Comparison of ENCODE assay signal across 6 cellular contexts in genomic region chr9:35659340-35659739, GRCh38. TPM values are rescaled to one million over a fixed set of nuclear protein-coding genes. Genes with fewer than 3 reads are reported as not detected.
DNase-seq lines count a peak whose midpoint lies in the region; ATAC-seq and TF ChIP-seq lines count a peak whose summit lies in the region.

No MANE protein-coding gene starts in this region.

- no peak for TF ChIP-seq CTCF in GM06990 (IDR thresholded peaks at IDR 0.05; ENCODE audit: insufficient read depth, low read length, poor library complexity, severe bottlenecking)

- no peak for ATAC-seq in GM18520 (IDR thresholded peaks at IDR 0.05; ENCODE audit: unreplicated experiment)

- H3K4me3 ChIP-seq in GM06990 (replicated peaks; ENCODE audit: low read depth, low read length) (peak overlapping the region; percentile 96), mucosa of stomach (ENCODE audit: low read length) (peak overlapping the region; percentile 60), mesendoderm (ENCODE audit: low read length) (no peak overlapping the region)

- H2BK15ac ChIP-seq in mesendoderm (replicated peaks; ENCODE audit: low read depth) = no peak overlapping the region

- no peak overlapping the region for H3K23ac ChIP-seq in mesendoderm (ENCODE audit: low read length)

- H3K27ac ChIP-seq in mesendoderm (ENCODE audit: low read depth, low read length) = no peak overlapping the region

- no peaks in the 10 kb centered on the region for H3K27me3 ChIP-seq in GM06990 (replicated peaks; ENCODE audit: control insufficient read depth, insufficient read depth, low read length)
- H3K27me3 ChIP-seq in mucosa of stomach (ENCODE audit: control insufficient read depth, insufficient read depth, low read length) = no peaks in the 10 kb centered on the region
- H3K27me3 ChIP-seq in mesendoderm (ENCODE audit: insufficient read depth, low read length, poor library complexity) = no peaks in the 10 kb centered on the region

- no peak overlapping the region for H3K56ac ChIP-seq in mesendoderm (ENCODE audit: low read length)

- intact Hi-C loops in activated T-helper 2 cell treated with anti-CD3 and anti-CD28 coated beads, Interferon-gamma antibody, Interleukin-2, Interleukin-4, amounts not matched to agents 10 μg/mL and 5 μg/mL and 100 μg/mL, durations not matched to agents 14 hours and 24 hours and 36 hours (cut with micrococcal nuclease) = no loop called here

- peaks cover 10% of the 10 kb centered on the region for H3K79me1 ChIP-seq in mesendoderm (ENCODE audit: low read length)

- H3K79me2 ChIP-seq in mesendoderm (ENCODE audit: control insufficient read depth, insufficient read depth, low read length) = no peaks in the 10 kb centered on the region

- no peak overlapping the region for H2BK120ac ChIP-seq in mesendoderm (ENCODE audit: low read depth, low read length)

- H4K5ac ChIP-seq in mesendoderm (ENCODE audit: low read length) = no peak overlapping the region

- peak overlapping the region; percentile 85 for H3K4me3 Mint-ChIP-seq in activated T-helper 2 cell treated with anti-CD3 and anti-CD28 coated beads, Interferon-gamma antibody, Interleukin-2, Interleukin-4, amounts not matched to agents 10 μg/mL and 5 μg/mL and 100 μg/mL, durations not matched to agents 14 hours and 24 hours and 36 hours (ENCODE audit: low read depth)

- H3K9me3 Mint-ChIP-seq in activated T-helper 2 cell treated with anti-CD3 and anti-CD28 coated beads, Interferon-gamma antibody, Interleukin-2, Interleukin-4, amounts not matched to agents 10 μg/mL and 5 μg/mL and 100 μg/mL, durations not matched to agents 14 hours and 24 hours and 36 hours = no peaks in the 10 kb centered on the region

- H3K4me2 ChIP-seq in mesendoderm (ENCODE audit: low read length) = no peak overlapping the region

- peaks cover 38% of the 10 kb centered on the region for H3K36me3 Mint-ChIP-seq in activated T-helper 2 cell treated with anti-CD3 and anti-CD28 coated beads, Interferon-gamma antibody, Interleukin-2, Interleukin-4, amounts not matched to agents 10 μg/mL and 5 μg/mL and 100 μg/mL, durations not matched to agents 14 hours and 24 hours and 36 hours (ENCODE audit: low read depth)

- H3K4ac ChIP-seq in mesendoderm (ENCODE audit: low read depth, low read length) = no peak overlapping the region

- peaks cover 44% of the 10 kb centered on the region for H3K4me1 ChIP-seq in mucosa of stomach (ENCODE audit: control insufficient read depth, insufficient read depth, low read length)
- peaks cover 4% of the 10 kb centered on the region for H3K4me1 ChIP-seq in mesendoderm (ENCODE audit: control insufficient read depth, low read depth, low read length)

- H3K4me1 Mint-ChIP-seq in activated T-helper 2 cell treated with anti-CD3 and anti-CD28 coated beads, Interferon-gamma antibody, Interleukin-2, Interleukin-4, amounts not matched to agents 10 μg/mL and 5 μg/mL and 100 μg/mL, durations not matched to agents 14 hours and 24 hours and 36 hours (ENCODE audit: low read depth) = peaks cover 67% of the 10 kb centered on the region

- H3K9ac ChIP-seq in mucosa of stomach (ENCODE audit: low read length) = peak overlapping the region; percentile 90
- H3K9ac ChIP-seq in mesendoderm (ENCODE audit: low read length) = no peak overlapping the region

- H3K36me3 ChIP-seq in GM06990 (ENCODE audit: control insufficient read depth, insufficient read depth, low read length) (peaks cover 12% of the 10 kb centered on the region), mucosa of stomach (ENCODE audit: control insufficient read depth, insufficient read depth, low read length) (peaks cover 3% of the 10 kb centered on the region), mesendoderm (ENCODE audit: control insufficient read depth, insufficient read depth, low read length) (peaks cover 6% of the 10 kb centered on the region)

- no peak overlapping the region for H2BK5ac ChIP-seq in mesendoderm (ENCODE audit: low read length)

- no CpG with 5 or more reads among the region's 3 CpGs for WGBS in mesendoderm (ENCODE audit: extremely low coverage, insufficient coverage, low lambda C conversion rate)

- H3K9me3 ChIP-seq in mucosa of stomach (ENCODE audit: control insufficient read depth, low read length) = no peaks in the 10 kb centered on the region

- no peak overlapping the region for H3K18ac ChIP-seq in mesendoderm (ENCODE audit: low read length)

- H4K8ac ChIP-seq in mesendoderm (ENCODE audit: low read depth, low read length) = no peak overlapping the region

- H3K27ac Mint-ChIP-seq in activated T-helper 2 cell treated with anti-CD3 and anti-CD28 coated beads, Interferon-gamma antibody, Interleukin-2, Interleukin-4, amounts not matched to agents 10 μg/mL and 5 μg/mL and 100 μg/mL, durations not matched to agents 14 hours and 24 hours and 36 hours = peak overlapping the region; percentile 76

- DNase-seq in GM06990 (ENCODE audit: extremely low read depth, insufficient read length) (no peak), mesendoderm (no peak), iPS-NIHi11 (ENCODE audit: low spot score) (no peak)
- DNase-seq in activated T-helper 2 cell treated with anti-CD3 and anti-CD28 coated beads, Interferon-gamma antibody, Interleukin-2, Interleukin-4, amounts not matched to agents 10 μg/mL and 5 μg/mL and 100 μg/mL, durations not matched to agents 14 hours and 24 hours and 36 hours (ENCODE audit: low spot score) = no peak

- peaks cover 3% of the 10 kb centered on the region for H3K27me3 Mint-ChIP-seq in activated T-helper 2 cell treated with anti-CD3 and anti-CD28 coated beads, Interferon-gamma antibody, Interleukin-2, Interleukin-4, amounts not matched to agents 10 μg/mL and 5 μg/mL and 100 μg/mL, durations not matched to agents 14 hours and 24 hours and 36 hours (ENCODE audit: low read depth)

- no peak overlapping the region for H2AK5ac ChIP-seq in mesendoderm (ENCODE audit: low read length)

RNA-seq across cellular contexts. Expression of gene CCDC107, which starts 1.2 kb away (rescaled TPM):
- total RNA-seq in activated T-helper 2 cell treated with anti-CD3 and anti-CD28 coated beads, Interferon-gamma antibody, Interleukin-2, Interleukin-4, amounts not matched to agents 10 μg/mL and 5 μg/mL and 100 μg/mL, durations not matched to agents 14 hours and 24 hours and 36 hours = 23.0 TPM in 2 replicates
- 7.8 TPM for polyA plus RNA-seq in mesendoderm (2013, experiment 1 of 2)
- 6.8 TPM for polyA plus RNA-seq in mesendoderm (2013, experiment 2 of 2)

RNA-seq across cellular contexts. Expression of gene RMRP, which starts 1.5 kb away (rescaled TPM):
- 5,290 and 6,583 TPM in 2 replicates for total RNA-seq in activated T-helper 2 cell treated with anti-CD3 and anti-CD28 coated beads, Interferon-gamma antibody, Interleukin-2, Interleukin-4, amounts not matched to agents 10 μg/mL and 5 μg/mL and 100 μg/mL, durations not matched to agents 14 hours and 24 hours and 36 hours
- polyA plus RNA-seq in mesendoderm (2013, experiment 1 of 2) = not detected
- not detected for polyA plus RNA-seq in mesendoderm (2013, experiment 2 of 2)

RNA-seq across cellular contexts. Expression of gene ARHGEF39, which starts 5.7 kb away (rescaled TPM):
- total RNA-seq in activated T-helper 2 cell treated with anti-CD3 and anti-CD28 coated beads, Interferon-gamma antibody, Interleukin-2, Interleukin-4, amounts not matched to agents 10 μg/mL and 5 μg/mL and 100 μg/mL, durations not matched to agents 14 hours and 24 hours and 36 hours = 11.1 and 12.3 TPM in 2 replicates
- polyA plus RNA-seq in mesendoderm (2013, experiment 1 of 2) = 13.9 TPM
- 14.0 TPM for polyA plus RNA-seq in mesendoderm (2013, experiment 2 of 2)

RNA-seq across cellular contexts. Expression of gene SIT1, which starts 8.6 kb away (rescaled TPM):
- total RNA-seq in activated T-helper 2 cell treated with anti-CD3 and anti-CD28 coated beads, Interferon-gamma antibody, Interleukin-2, Interleukin-4, amounts not matched to agents 10 μg/mL and 5 μg/mL and 100 μg/mL, durations not matched to agents 14 hours and 24 hours and 36 hours = 90.2 and 92.1 TPM in 2 replicates
- 0.87 TPM for polyA plus RNA-seq in mesendoderm (2013, experiment 1 of 2)
- polyA plus RNA-seq in mesendoderm (2013, experiment 2 of 2) = 0.91 TPM

RNA-seq across cellular contexts. Expression of gene CA9, which starts 14.4 kb away (rescaled TPM):
- 0.89 and 1.2 TPM in 2 replicates for total RNA-seq in activated T-helper 2 cell treated with anti-CD3 and anti-CD28 coated beads, Interferon-gamma antibody, Interleukin-2, Interleukin-4, amounts not matched to agents 10 μg/mL and 5 μg/mL and 100 μg/mL, durations not matched to agents 14 hours and 24 hours and 36 hours
- polyA plus RNA-seq in mesendoderm (2013, experiment 1 of 2) = 1.6 TPM
- 1.8 TPM for polyA plus RNA-seq in mesendoderm (2013, experiment 2 of 2)
